Comparison of ENCODE assay signal across 18 cellular contexts in the genomic region with DNA sequence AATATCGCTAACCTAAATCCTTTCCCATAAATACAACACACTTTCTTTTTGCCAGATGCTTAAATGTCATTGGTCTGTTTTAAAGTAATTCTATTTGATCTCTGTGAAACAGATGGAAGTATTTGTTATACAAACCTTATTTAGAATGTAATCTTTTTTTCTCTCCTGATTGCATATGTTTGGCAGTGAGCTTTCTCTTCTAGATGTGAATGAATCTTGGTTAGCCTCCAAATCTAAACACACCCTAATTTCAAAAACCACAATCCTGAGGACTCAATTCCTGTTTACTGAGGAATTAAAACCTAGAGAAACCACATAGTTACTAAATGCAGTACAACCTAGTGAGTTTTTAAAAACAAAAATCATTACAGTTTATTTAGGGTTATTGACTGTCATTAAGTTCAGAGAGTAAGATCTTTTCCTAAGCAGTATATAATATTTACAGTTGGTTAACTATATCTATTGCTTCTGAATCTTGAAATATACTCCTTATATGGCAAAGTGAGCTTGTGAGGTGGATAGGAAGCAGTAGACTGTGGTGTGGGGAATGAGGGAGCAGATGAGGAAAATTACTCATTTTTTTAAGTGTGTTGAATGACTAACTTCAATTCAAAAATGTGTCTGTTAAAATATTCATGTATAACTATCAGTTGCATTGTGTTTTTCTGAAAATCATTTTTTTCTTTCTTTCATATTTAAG.
DNase-seq lines count a peak whose midpoint lies in the region; ATAC-seq and TF ChIP-seq lines count a peak whose summit lies in the region.
"Had no signal": no experiment of that assay in that cellular context is flagged by ENCODE, and none has a peak within 500 bp of the region (broad histone marks: within the 10 kb centered on the region; RNA-seq: fewer than 3 reads in every experiment).

No MANE protein-coding gene starts in this region.

- no peak for TF ChIP-seq CTCF in VCaP (conservative IDR thresholded peaks at IDR 0.05)

- DNase-seq in AG08395 (ENCODE audit: low spot score), result peak; percentile 58
- DNase-seq in HT-29 (ENCODE audit: low spot score), result peak; percentile 9
- peak; percentile 84 for DNase-seq in iris pigment epithelial cell (ENCODE audit: low read depth)
- DNase-seq in activated CD4-positive, alpha-beta T cell treated with anti-CD3 and anti-CD28 coated beads, Interleukin-2, amount 50 U/mL, for 48 hours, result no peak
- no peak for DNase-seq in OCI-M2 (lab: John Stamatoyannopoulos, UW; ENCODE audit: unreplicated experiment)
- no peak for DNase-seq in iPS-NIHi7 (ENCODE audit: extremely low spot score)
- DNase-seq: activated CD4-positive, CD25-positive, alpha-beta regulatory T cell; activated T-cell treated with anti-CD3 and anti-CD28 coated beads, Interleukin-2, amount 50 U/mL, for 24 hours; amygdala; C1 segment of cervical spinal cord; endodermal cell; mammary epithelial cell; NCI-H526 treated with DMSO at 0.1 percent for 48 hours; ovary had no signal

- ATAC-seq in HG02981 (IDR thresholded peaks at IDR 0.05; ENCODE audit: unreplicated experiment), result no peak

- H3K27ac ChIP-seq in VCaP, result peak overlapping the region; percentile 43
- H3K27ac ChIP-seq: ovary, SK-N-MC, vagina had no signal

Comparison
In these comparisons a context has a peak if more than half of its experiments do, and no peak if none do; other contexts are left out.
1. DNase-seq: peak in AG08395 (single experiment), HT-29 (single experiment) and iris pigment epithelial cell (single experiment); none in activated CD4-positive, alpha-beta T cell treated with anti-CD3 and anti-CD28 coated beads, Interleukin-2, amount 50 U/mL, for 48 hours (0 of 2), OCI-M2 (single experiment) and iPS-NIHi7 (single experiment).